8 cellular contexts compared by ENCODE assay signal in the genomic region with DNA sequence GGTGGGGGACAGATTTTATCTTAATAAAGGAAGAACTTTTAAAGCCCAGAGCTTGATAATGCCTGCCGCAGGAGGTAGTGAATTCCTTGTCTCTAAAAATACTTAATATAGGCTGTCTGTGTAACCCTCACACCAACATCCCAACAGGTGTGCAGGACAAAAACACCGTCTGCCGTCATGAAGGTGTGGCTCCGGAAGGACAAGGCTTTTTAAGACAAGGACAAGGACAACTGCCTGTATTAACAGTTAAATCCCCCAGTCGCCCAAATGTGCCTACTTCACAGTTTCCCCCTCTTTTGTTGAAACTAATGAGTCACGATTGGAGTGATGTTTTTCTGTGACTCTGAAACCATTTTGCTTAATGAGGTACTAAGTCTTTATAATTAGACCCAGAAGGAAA.
"Had no signal": no experiment of that assay in that cellular context is flagged by ENCODE, and none has a peak within 500 bp of the region (broad histone marks: within the 10 kb centered on the region; RNA-seq: fewer than 3 reads in every experiment).

No MANE protein-coding gene starts in this region.

- H3K27ac ChIP-seq: ascending aorta, body of pancreas, KMS-11 had no signal

- H3K36me3 ChIP-seq: ascending aorta had no signal

- DNase-seq: activated B cell treated with CpG ODN at 0.5 μM for 24 hours; activated CD4-positive, alpha-beta T cell treated with anti-CD3 and anti-CD28 coated beads for 1 hour; amniotic stem cell; NCI-H524 treated with DMSO at 0.1 percent for 48 hours; T-helper 9 cell had no signal

- H3K9ac ChIP-seq: KMS-11 had no signal

- H3K9me3 ChIP-seq: ascending aorta, body of pancreas had no signal

- H3K27me3 ChIP-seq: ascending aorta, body of pancreas had no signal

- H3K4me3 ChIP-seq: ascending aorta, body of pancreas had no signal

- H3K4me2 ChIP-seq: KMS-11 had no signal
